16 cellular contexts compared by ENCODE assay signal in genomic region chr1:12158362-12159092, GRCh38. TPM values are rescaled to one million over a fixed set of nuclear protein-coding genes. Genes with fewer than 3 reads are reported as not detected.
A peak's percentile ranks its signal among the peaks of the same experiment; 100 is the strongest.
DNase-seq lines count a peak whose midpoint lies in the region; ATAC-seq and TF ChIP-seq lines count a peak whose summit lies in the region.
"Had no signal": no experiment of that assay in that cellular context is flagged by ENCODE, and none has a peak within 500 bp of the region (broad histone marks: within the 10 kb centered on the region; RNA-seq: fewer than 3 reads in every experiment).

No MANE protein-coding gene starts in this region.

- no peak overlapping the region for H3K4me3 ChIP-seq in lower leg skin (ENCODE audit: low read depth, poor library complexity, severe bottlenecking)
- H3K4me3 ChIP-seq: gastrocnemius medialis, pancreas had no signal

- WGBS in lower leg skin, 2 donors = 66 to 71% methylated on average over 22 of the region's 22 CpGs

- TF ChIP-seq CTCF in neural crest cell (conservative IDR thresholded peaks at IDR 0.05) = no peak
- no peak for TF ChIP-seq CTCF in lower leg skin (IDR thresholded peaks at IDR 0.05)

- DNase-seq in T-helper 2 cell treated with Interferon-gamma antibody and Interleukin-4, amounts not matched to agents 5 μg/mL and 100 μg/mL, for 36 hours (ENCODE audit: low spot score) = no peak
- DNase-seq in T-helper 2 cell (no peak), neural crest cell (ENCODE audit: low read depth, low spot score) (no peak), lower leg skin (ENCODE audit: low spot score in 2 of 2) (no peak)
- no peak for DNase-seq in activated naive CD8-positive, alpha-beta T cell treated with anti-CD3 and anti-CD28 coated beads, Interleukin-2, amount 10 ng/mL, durations not matched to agents 7 days and 5 days
- DNase-seq: 8988T, amygdala, DMS79, gastrocnemius medialis, NCI-H510A, pancreas, SHP77, WERI-Rb-1 had no signal

- TF ChIP-seq POLR2A in lower leg skin (IDR thresholded peaks at IDR 0.05) = no peak

- no peaks in the 10 kb centered on the region for H3K9me3 Mint-ChIP-seq in T-helper 2 cell treated with Interferon-gamma antibody and Interleukin-4, amounts not matched to agents 5 μg/mL and 100 μg/mL, for 36 hours
- H3K9me3 Mint-ChIP-seq in IgD-negative memory B cell (no peaks in the 10 kb centered on the region), neural crest cell (no peaks in the 10 kb centered on the region)
- H3K9me3 Mint-ChIP-seq in activated naive CD8-positive, alpha-beta T cell treated with anti-CD3 and anti-CD28 coated beads, Interleukin-2, amount 10 ng/mL, durations not matched to agents 7 days and 5 days = no peaks in the 10 kb centered on the region

- H3K4me3 Mint-ChIP-seq in T-helper 2 cell treated with Interferon-gamma antibody and Interleukin-4, amounts not matched to agents 5 μg/mL and 100 μg/mL, for 36 hours = peak overlapping the region; percentile 80
- H3K4me3 Mint-ChIP-seq in IgD-negative memory B cell = peak overlapping the region; percentile 27 to 89 (median 57)
- peak overlapping the region; percentile 63 for H3K4me3 Mint-ChIP-seq in activated naive CD8-positive, alpha-beta T cell treated with anti-CD3 and anti-CD28 coated beads, Interleukin-2, amount 10 ng/mL, durations not matched to agents 7 days and 5 days
- peak overlapping the region; percentile 5 for H3K4me3 Mint-ChIP-seq in neural crest cell

- POLR2A ChIA-PET in activated naive CD8-positive, alpha-beta T cell treated with anti-CD3 and anti-CD28 coated beads, Interleukin-2, amount 10 ng/mL, durations not matched to agents 7 days and 5 days (lab: Charles Lee) = interaction anchor here (0.7 to 4.3 kb wide), 7 partner anchors 8 to 294 kb away, joined by 4 to 40 read pairs (median 9); partner anchors contain the start of gene TNFRSF1B

- peaks cover 5% of the 10 kb centered on the region for H3K36me3 Mint-ChIP-seq in T-helper 2 cell treated with Interferon-gamma antibody and Interleukin-4, amounts not matched to agents 5 μg/mL and 100 μg/mL, for 36 hours (ENCODE audit: low read depth)
- peaks cover 5% of the 10 kb centered on the region for H3K36me3 Mint-ChIP-seq in IgD-negative memory B cell
- peaks cover 5% of the 10 kb centered on the region for H3K36me3 Mint-ChIP-seq in activated naive CD8-positive, alpha-beta T cell treated with anti-CD3 and anti-CD28 coated beads, Interleukin-2, amount 10 ng/mL, durations not matched to agents 7 days and 5 days
- H3K36me3 Mint-ChIP-seq in neural crest cell (ENCODE audit: low read depth) = no peaks in the 10 kb centered on the region

- intact Hi-C loops in lower leg skin (cut with DNase I; ENCODE audit: low total_unique reads) = no loop called here

- no peaks in the 10 kb centered on the region for H3K27me3 Mint-ChIP-seq in T-helper 2 cell treated with Interferon-gamma antibody and Interleukin-4, amounts not matched to agents 5 μg/mL and 100 μg/mL, for 36 hours (ENCODE audit: low read depth)
- H3K27me3 Mint-ChIP-seq in IgD-negative memory B cell = peaks cover 1% of the 10 kb centered on the region
- no peaks in the 10 kb centered on the region for H3K27me3 Mint-ChIP-seq in activated naive CD8-positive, alpha-beta T cell treated with anti-CD3 and anti-CD28 coated beads, Interleukin-2, amount 10 ng/mL, durations not matched to agents 7 days and 5 days
- no peaks in the 10 kb centered on the region for H3K27me3 Mint-ChIP-seq in neural crest cell (ENCODE audit: low read depth)

- peaks cover 71% of the 10 kb centered on the region for H3K4me1 Mint-ChIP-seq in T-helper 2 cell treated with Interferon-gamma antibody and Interleukin-4, amounts not matched to agents 5 μg/mL and 100 μg/mL, for 36 hours (ENCODE audit: low read depth)
- peaks cover 52 to 65% (median 61%) of the 10 kb centered on the region in 3 donors for H3K4me1 Mint-ChIP-seq in IgD-negative memory B cell
- H3K4me1 Mint-ChIP-seq in activated naive CD8-positive, alpha-beta T cell treated with anti-CD3 and anti-CD28 coated beads, Interleukin-2, amount 10 ng/mL, durations not matched to agents 7 days and 5 days = peaks cover 75% of the 10 kb centered on the region
- H3K4me1 Mint-ChIP-seq in neural crest cell = peaks cover 29% of the 10 kb centered on the region

- peak overlapping the region; percentile 96 for H3K27ac Mint-ChIP-seq in T-helper 2 cell treated with Interferon-gamma antibody and Interleukin-4, amounts not matched to agents 5 μg/mL and 100 μg/mL, for 36 hours
- H3K27ac Mint-ChIP-seq in IgD-negative memory B cell = peak overlapping the region; percentile 66 to 84 (median 84)
- H3K27ac Mint-ChIP-seq in activated naive CD8-positive, alpha-beta T cell treated with anti-CD3 and anti-CD28 coated beads, Interleukin-2, amount 10 ng/mL, durations not matched to agents 7 days and 5 days = peak overlapping the region; percentile 96
- peak overlapping the region; percentile 63 for H3K27ac Mint-ChIP-seq in neural crest cell (ENCODE audit: unreplicated experiment)

- no peak for ATAC-seq in activated naive CD8-positive, alpha-beta T cell treated with anti-CD3 and anti-CD28 coated beads, Interleukin-2, amount 10 ng/mL, durations not matched to agents 7 days and 5 days (ENCODE audit: low read depth)
- ATAC-seq in HG03108 (IDR thresholded peaks at IDR 0.05; ENCODE audit: unreplicated experiment) (no peak), GM21825 (IDR thresholded peaks at IDR 0.05; ENCODE audit: unreplicated experiment) (no peak)
- ATAC-seq: gastrocnemius medialis had no signal

RNA-seq across cellular contexts. Expression of gene TNFRSF1B, which starts 8.3 kb away (rescaled TPM):
- 117 TPM for polyA plus RNA-seq in IgD-negative memory B cell
- 100 to 1,000 TPM; 215 to 246 TPM for total RNA-seq in activated naive CD8-positive, alpha-beta T cell treated with anti-CD3 and anti-CD28 coated beads, Interleukin-2, amount 10 ng/mL, durations not matched to agents 7 days and 5 days
- total RNA-seq in neural crest cell = 3.1 and 3.3 TPM in 2 replicates
- total RNA-seq in lower leg skin = 10 to 100 TPM in 3 of 4 donors, 1 to 10 TPM in 1; 8.5 to 33.1 (median 16.3) TPM

Comparison
In these comparisons a context has a peak if more than half of its experiments do, and no peak if none do; other contexts are left out.
1. H3K4me3 Mint-ChIP-seq: peak in every context shown above with its lines; median percentile 80 in T-helper 2 cell treated with Interferon-gamma antibody and Interleukin-4, amounts not matched to agents 5 μg/mL and 100 μg/mL, for 36 hours; 63 in activated naive CD8-positive, alpha-beta T cell treated with anti-CD3 and anti-CD28 coated beads, Interleukin-2, amount 10 ng/mL, durations not matched to agents 7 days and 5 days; 57 in IgD-negative memory B cell; 5 in neural crest cell.
2. RNA of gene TNFRSF1B, which starts 8.3 kb away (total RNA-seq): 215 to 246 TPM in activated naive CD8-positive, alpha-beta T cell treated with anti-CD3 and anti-CD28 coated beads, Interleukin-2, amount 10 ng/mL, durations not matched to agents 7 days and 5 days; 8.5 to 33.1 TPM in lower leg skin and 3.1 to 3.3 TPM in neural crest cell; every median in the first group is over 4 times any median in the second.
3. Peak in every context shown above with its lines, with median percentiles within 50 percentile points of each other: H3K27ac Mint-ChIP-seq.